ENCODE assay signal across 21 cellular contexts in genomic region chr4:55447826-55448225, GRCh38. TPM values are rescaled to one million over a fixed set of nuclear protein-coding genes. Genes with fewer than 3 reads are reported as not detected.
DNase-seq lines count a peak whose midpoint lies in the region; ATAC-seq, FAIRE-seq and TF ChIP-seq lines count a peak whose summit lies in the region.
"Had no signal": no experiment of that assay in that cellular context is flagged by ENCODE, and none has a peak within 500 bp of the region (broad histone marks: within the 10 kb centered on the region; RNA-seq: fewer than 3 reads in every experiment).

No MANE protein-coding gene starts in this region.

- H2AFZ ChIP-seq in endothelial cell of umbilical vein (ENCODE audit: low read depth, low read length): no peak overlapping the region
- H2AFZ ChIP-seq in osteoblast (ENCODE audit: low read length): no peak overlapping the region

- H4K20me1 ChIP-seq in endothelial cell of umbilical vein (replicated peaks; ENCODE audit: control insufficient read depth, extremely low read depth, insufficient read depth, low read length) (peaks cover 2% of the 10 kb centered on the region), osteoblast (ENCODE audit: insufficient read depth, low read length) (no peaks in the 10 kb centered on the region)

- no peaks in the 10 kb centered on the region for H3K9me3 ChIP-seq in endothelial cell of umbilical vein (replicated peaks; ENCODE audit: control insufficient read depth, insufficient read depth, low read length)
- H3K9me3 ChIP-seq in osteoblast (ENCODE audit: low read depth, low read length): no peaks in the 10 kb centered on the region
- H3K9me3 ChIP-seq: tibial artery had no signal

- H3K4me2 ChIP-seq in endothelial cell of umbilical vein (ENCODE audit: insufficient read depth, low read length): no peak overlapping the region
- no peak overlapping the region for H3K4me2 ChIP-seq in osteoblast (ENCODE audit: insufficient read depth, low read length)

- H3K27me3 ChIP-seq in endothelial cell of umbilical vein (ENCODE audit: control insufficient read depth in 2 of 2, insufficient read depth in 2 of 2, low read length in 2 of 2) (no peaks in the 10 kb centered on the region), osteoblast (ENCODE audit: insufficient read depth, low read length) (no peaks in the 10 kb centered on the region)
- H3K27me3 ChIP-seq: cardiac muscle cell, tibial artery had no signal

- H3K27ac ChIP-seq in endothelial cell of umbilical vein (ENCODE audit: insufficient read depth, low read depth, low read length) (no peak overlapping the region), osteoblast (ENCODE audit: low read depth, low read length) (no peak overlapping the region)
- H3K27ac ChIP-seq: cardiac muscle cell, tibial artery had no signal

- dilution Hi-C loops in endothelial cell of umbilical vein (cut with MboI; ENCODE audit: extremely low pct_ligation_motif_present, low sequenced_read_pairs): no loop called here

- H3K36me3 ChIP-seq in endothelial cell of umbilical vein (ENCODE audit: control insufficient read depth in 2 of 2, extremely low read depth in 1 of 2, insufficient read depth in 2 of 2, low read length in 2 of 2) (peaks cover 2 to 17% of the 10 kb centered on the region in 2 experiments), osteoblast (ENCODE audit: insufficient read depth, low read length) (peaks cover 28% of the 10 kb centered on the region)

- no peak overlapping the region for H3K4me3 ChIP-seq in endothelial cell of umbilical vein (replicated peaks in 1 of 3; ENCODE audit: insufficient read depth in 1 of 3, low read depth in 1 of 3, low read length in 3 of 3)
- H3K4me3 ChIP-seq in osteoblast (ENCODE audit: insufficient read depth, low read length): no peak overlapping the region
- H3K4me3 ChIP-seq: cardiac muscle cell, tibial artery had no signal

- no peak for FAIRE-seq in endothelial cell of umbilical vein (lab: Jason Lieb, UNC)

- H3K9me1 ChIP-seq in endothelial cell of umbilical vein (replicated peaks; ENCODE audit: control insufficient read depth, extremely low read depth, insufficient read depth, low read length): no peaks in the 10 kb centered on the region

- H3K4me1 ChIP-seq in endothelial cell of umbilical vein (ENCODE audit: control insufficient read depth, extremely low read depth, insufficient read depth, low read length): peaks cover 3% of the 10 kb centered on the region
- H3K4me1 ChIP-seq in osteoblast (ENCODE audit: insufficient read depth, low read length): peaks cover 30% of the 10 kb centered on the region

- no peak for ATAC-seq in HG03135 (IDR thresholded peaks at IDR 0.05; ENCODE audit: unreplicated experiment)
- ATAC-seq: activated naive CD4-positive, alpha-beta T cell treated with anti-CD3 and anti-CD28 coated beads, Interleukin-2, amount 50 U/mL, for 72 hours; effector memory CD8-positive, alpha-beta T cell; left ventricle myocardium superior; stimulated activated effector memory CD8-positive, alpha-beta T cell treated with anti-CD3 and anti-CD28 coated beads, Interleukin-12 subunit alpha, Interleukin-12 subunit beta, amount 100 ng/mL, for 72 hours had no signal

- CTCF ChIA-PET in endothelial cell of umbilical vein (lab: Charles Lee): interaction anchor here (1.0 to 1.6 kb wide), 2 partner anchors 14 to 98 kb away, joined by 3 read pairs; no protein-coding TSS in a partner anchor

- DNase-seq in ELR (ENCODE audit: low read depth) (peak; percentile 24), NCI-H524 treated with DMSO at 0.1 percent for 48 hours (lab: John Stamatoyannopoulos, UW) (peak; percentile 53), endothelial cell of umbilical vein (ENCODE audit: low read depth, low spot score) (peak; percentile 48), osteoblast (ENCODE audit: insufficient read length, low spot score, missing footprints) (peak; percentile 36), NCI-H187 treated with DMSO at 0.1 percent for 48 hours (lab: John Stamatoyannopoulos, UW) (no peak), retina (no peak), GOT3 (lab: John Stamatoyannopoulos, UW) (no peak)
- DNase-seq: activated CD4-positive, alpha-beta T cell treated with anti-CD3 and anti-CD28 coated beads, Interleukin-2, amount 10 ng/mL, durations not matched to agents 24 days and 14 days; DMS53; effector memory CD8-positive, alpha-beta T cell; foreskin melanocyte; KBM-7; left ventricle myocardium superior; NCI-H1105 treated with DMSO at 0.1 percent for 48 hours; OCI-M1; posterior cingulate gyrus; tibial artery had no signal

- TF ChIP-seq CTCF in endothelial cell of umbilical vein (IDR thresholded peaks at IDR 0.05; ENCODE audit: extremely low read depth in 1 of 2, insufficient read depth in 1 of 2, low read depth in 1 of 2, low read length in 2 of 2): no peak
- TF ChIP-seq CTCF in osteoblast (IDR thresholded peaks at IDR 0.05; ENCODE audit: extremely low read depth, low read depth, low read length): no peak

- H3K9ac ChIP-seq in endothelial cell of umbilical vein (replicated peaks; ENCODE audit: extremely low read depth, insufficient read depth, low read length): no peak overlapping the region

- H3K79me2 ChIP-seq in endothelial cell of umbilical vein (ENCODE audit: control insufficient read depth, insufficient read depth, low read length) (no peaks in the 10 kb centered on the region), osteoblast (ENCODE audit: insufficient read depth, low read length) (no peaks in the 10 kb centered on the region)

- BruUV-seq in endothelial cell of umbilical vein (replicated peaks; lab: Mats Ljungman, UMichigan): no TSS peak

- TF ChIP-seq POLR2A in endothelial cell of umbilical vein (IDR thresholded peaks at IDR 0.05; ENCODE audit: low read depth, low read length): no peak

- intact Hi-C loops in endothelial cell of umbilical vein (cut with micrococcal nuclease): loop anchor here (5.0 kb wide), 1 partner anchor 289 kb away; no protein-coding TSS in a partner anchor

- POLR2A ChIA-PET in endothelial cell of umbilical vein (lab: Charles Lee): no interaction called here

TF ChIP-seq in endothelial cell of umbilical vein, 7 proteins besides CTCF, POLR2A, EP300 and RAD21:
- TF ChIP-seq EZH2 (IDR thresholded peaks at IDR 0.05; ENCODE audit: borderline replicate concordance, low read depth, low read length, severe bottlenecking) (no peak), JUN (IDR thresholded peaks at IDR 0.05; ENCODE audit: borderline replicate concordance, insufficient read depth, insufficient read length, low read depth) (no peak), MAX (IDR thresholded peaks at IDR 0.05; ENCODE audit: insufficient read depth, insufficient read length) (no peak), POLR2AphosphoS5 (IDR thresholded peaks at IDR 0.05; ENCODE audit: insufficient read depth, low read depth, low read length) (no peak), GATA2 (IDR thresholded peaks at IDR 0.05; ENCODE audit: insufficient read depth, insufficient read length, low read depth, low read length) (no peak), MYC (IDR thresholded peaks at IDR 0.05; ENCODE audit: low read depth, low read length) (no peak), FOS (IDR thresholded peaks at IDR 0.05; ENCODE audit: borderline replicate concordance, insufficient read depth, low read length) (no peak)
TF ChIP-seq in endothelial cell of umbilical vein: peak in this region for 0.

RNA-seq across cellular contexts. Expression of gene TMEM165, which starts 52.1 kb away (rescaled TPM):
- 159 and 177 TPM in 2 replicates for total RNA-seq in endothelial cell of umbilical vein
- 144 and 188 TPM in 2 replicates for polyA plus RNA-seq in endothelial cell of umbilical vein
- polyA plus RNA-seq in endothelial cell of umbilical vein (2011; cell fraction: cytosol; rRNA removed): 71.6 and 82.9 TPM in 2 replicates
- 224 and 301 TPM in 2 replicates for polyA plus RNA-seq in endothelial cell of umbilical vein (2011; cell fraction: nucleus; rRNA removed)
- 67.9 and 96.6 TPM in 2 replicates for polyA plus RNA-seq in endothelial cell of umbilical vein (2012)
- polyA minus RNA-seq in endothelial cell of umbilical vein: 376 and 416 TPM in 2 replicates
- 58.4 TPM for polyA minus RNA-seq in endothelial cell of umbilical vein (2011; cell fraction: cytosol; rRNA and poly(A)+ RNA removed)
- 216 and 313 TPM in 2 replicates for polyA minus RNA-seq in endothelial cell of umbilical vein (2011; cell fraction: nucleus; rRNA and poly(A)+ RNA removed)
- 151 and 163 TPM in 2 replicates for total RNA-seq in osteoblast

Comparison
In these comparisons a context has a peak if more than half of its experiments do, and no peak if none do; other contexts are left out.
1. DNase-seq: peak in ELR (single experiment), NCI-H524 treated with DMSO at 0.1 percent for 48 hours (single experiment), endothelial cell of umbilical vein (single experiment) and osteoblast (single experiment); none in NCI-H187 treated with DMSO at 0.1 percent for 48 hours (single experiment), retina (single experiment) and GOT3 (single experiment).